In the genomic region with DNA sequence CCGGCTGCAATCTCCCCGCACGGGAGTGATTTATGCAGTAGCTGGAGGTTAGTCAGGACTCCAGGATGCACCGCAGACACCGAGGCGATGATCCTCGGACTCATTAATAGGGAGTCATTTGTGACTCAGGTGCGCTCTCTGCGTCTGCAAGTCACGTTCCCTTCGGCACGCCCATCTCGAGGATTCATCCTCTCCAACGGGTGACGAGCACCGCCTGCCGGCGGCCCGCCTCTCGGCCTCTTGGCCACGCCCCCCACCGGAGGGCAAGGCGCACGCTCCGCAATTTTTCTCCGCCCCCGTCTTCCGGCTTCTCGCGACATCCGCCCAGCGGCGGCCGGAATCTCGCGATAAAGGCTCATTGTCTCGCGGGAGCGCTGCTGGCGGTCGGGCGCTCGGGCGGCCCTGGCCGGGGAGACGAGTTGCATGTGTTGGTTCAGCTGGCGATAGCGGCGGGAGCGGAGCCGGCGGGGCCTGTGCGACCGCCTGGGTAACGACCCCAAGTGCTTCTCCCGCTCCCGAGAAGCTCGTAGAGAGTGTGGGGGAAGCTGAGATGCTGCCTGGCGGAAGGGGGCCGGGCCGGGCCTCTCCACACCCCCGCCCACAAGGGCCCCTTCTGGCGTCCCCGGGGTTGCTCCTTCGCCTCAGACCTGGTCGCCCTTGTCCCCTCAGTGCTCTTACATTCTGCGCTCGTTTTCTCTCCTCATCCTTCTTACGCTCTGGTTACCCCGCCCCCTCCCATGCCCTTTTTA, we compare ENCODE assay signal across 8 cellular contexts. TPM values are rescaled to one million over a fixed set of nuclear protein-coding genes. Genes with fewer than 3 reads are reported as not detected.
DNase-seq lines count a peak whose midpoint lies in the region; ATAC-seq and TF ChIP-seq lines count a peak whose summit lies in the region.

Gene DENR, plus strand, starts transcription at position 361 of the 749 bp plus-strand sequence. CDS start 878 bp downstream, outside the sequence.

- H3K36me3 Mint-ChIP-seq in activated CD4-positive, alpha-beta T cell treated with anti-CD3 and anti-CD28 coated beads, Interleukin-2, amount 10 ng/mL, durations not matched to agents 7 days and 5 days (ENCODE audit: low read depth): peaks cover 38% of the 10 kb centered on the region

- peak within 1 kb of the TSS; percentile 96 for H3K27ac Mint-ChIP-seq in activated CD4-positive, alpha-beta T cell treated with anti-CD3 and anti-CD28 coated beads, Interleukin-2, amount 10 ng/mL, durations not matched to agents 7 days and 5 days

- ATAC-seq in GM19328 (IDR thresholded peaks at IDR 0.05; ENCODE audit: unreplicated experiment) (peak; percentile 92), HG03520 (IDR thresholded peaks at IDR 0.05; ENCODE audit: unreplicated experiment) (peak; percentile 94), left colon (peak; percentile 97)

- no peaks in the 10 kb centered on the region for H3K9me3 Mint-ChIP-seq in activated CD4-positive, alpha-beta T cell treated with anti-CD3 and anti-CD28 coated beads, Interleukin-2, amount 10 ng/mL, durations not matched to agents 7 days and 5 days

- H3K27ac ChIP-seq in C4-2B: peak within 1 kb of the TSS; percentile 89

- H3K4me3 Mint-ChIP-seq in activated CD4-positive, alpha-beta T cell treated with anti-CD3 and anti-CD28 coated beads, Interleukin-2, amount 10 ng/mL, durations not matched to agents 7 days and 5 days: peak within 1 kb of the TSS; percentile 98

- intact Hi-C loops in left colon (cut with DNase I, micrococcal nuclease): loop anchor here (5.0 to 10.0 kb wide), 2 partner anchors 115 to 118 kb away; no protein-coding TSS in a partner anchor

- DNase-seq in NCI-H526 treated with DMSO at 0.1 percent for 48 hours (lab: John Stamatoyannopoulos, UW): peak; percentile 95
- DNase-seq in activated CD4-positive, alpha-beta T cell treated with anti-CD3 and anti-CD28 coated beads, Interleukin-2, amount 10 ng/mL, durations not matched to agents 7 days and 5 days: peak; percentile 99
- DNase-seq in cortex of kidney (lab: John Stamatoyannopoulos, UW): peak; percentile 97
- peak; percentile 98 to 99 for DNase-seq in left colon
- DNase-seq in stimulated activated CD4-positive, alpha-beta T cell treated with anti-CD3 and anti-CD28 coated beads, Interleukin-1b, Interleukin-23, amount 100 ng/mL, for 48 hours: peak; percentile 99

- POLR2A ChIA-PET in activated CD4-positive, alpha-beta T cell treated with anti-CD3 and anti-CD28 coated beads, Interleukin-2, amount 10 ng/mL, durations not matched to agents 7 days and 5 days (lab: Charles Lee): no interaction called here

- H3K27me3 Mint-ChIP-seq in activated CD4-positive, alpha-beta T cell treated with anti-CD3 and anti-CD28 coated beads, Interleukin-2, amount 10 ng/mL, durations not matched to agents 7 days and 5 days: no peaks in the 10 kb centered on the region

- TF ChIP-seq CTCF in C4-2B (conservative IDR thresholded peaks at IDR 0.05): peak; percentile 78

- H3K4me1 Mint-ChIP-seq in activated CD4-positive, alpha-beta T cell treated with anti-CD3 and anti-CD28 coated beads, Interleukin-2, amount 10 ng/mL, durations not matched to agents 7 days and 5 days: peaks cover 53% of the 10 kb centered on the region

- CTCF ChIA-PET in activated CD4-positive, alpha-beta T cell treated with anti-CD3 and anti-CD28 coated beads, Interleukin-2, amount 10 ng/mL, durations not matched to agents 7 days and 5 days (lab: Charles Lee): interaction anchor here (0.7 to 1.9 kb wide), 6 partner anchors 13 to 152 kb away, joined by 3 to 6 read pairs (median 3); partner anchors contain the start of gene HCAR1

RNA-seq across cellular contexts. Expression of gene DENR, which starts in this region (rescaled TPM):
- 10 to 100 TPM; 52.7 to 53.9 TPM for total RNA-seq in activated CD4-positive, alpha-beta T cell treated with anti-CD3 and anti-CD28 coated beads, Interleukin-2, amount 10 ng/mL, durations not matched to agents 7 days and 5 days
- total RNA-seq in left colon: 10 to 100 TPM; 31.9 to 36.9 TPM

Comparison
In these comparisons a context has a peak if more than half of its experiments do, and no peak if none do; other contexts are left out.
1. Peak in every context shown above with its lines: DNase-seq, ATAC-seq and H3K27ac ChIP-seq.